12 cellular contexts compared by ENCODE assay signal in the genomic region with DNA sequence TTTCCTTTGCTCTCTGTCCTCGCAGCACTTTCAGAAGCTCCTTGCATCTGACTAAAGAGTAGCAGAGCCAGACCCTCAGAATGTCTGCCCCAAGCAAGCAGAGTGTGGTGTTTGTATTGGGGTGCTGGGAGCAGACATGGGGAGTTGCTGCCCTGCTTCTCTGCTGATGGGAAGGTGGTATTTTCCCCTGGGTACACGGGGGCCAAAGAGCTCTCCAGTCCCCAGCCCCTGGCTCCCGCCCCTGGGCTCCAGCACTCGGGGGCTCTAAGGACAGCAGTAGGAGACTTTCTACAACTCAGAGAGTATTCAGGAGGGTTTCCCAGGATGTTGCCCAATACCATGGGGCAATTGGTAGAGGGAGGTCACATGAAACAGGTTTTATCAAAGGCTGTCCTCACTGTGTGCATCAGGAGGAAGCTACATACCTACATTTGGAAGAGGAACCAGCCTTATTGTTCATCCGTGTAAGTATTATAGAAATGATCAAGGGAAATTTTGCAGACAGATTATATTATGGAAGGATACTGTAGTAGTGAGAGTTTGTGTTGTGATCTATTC. TPM values are rescaled to one million over a fixed set of nuclear protein-coding genes. Genes with fewer than 3 reads are reported as not detected.
DNase-seq lines count a peak whose midpoint lies in the region; ATAC-seq and TF ChIP-seq lines count a peak whose summit lies in the region.
"Had no signal": no experiment of that assay in that cellular context is flagged by ENCODE, and none has a peak within 500 bp of the region (broad histone marks: within the 10 kb centered on the region; RNA-seq: fewer than 3 reads in every experiment).

No MANE protein-coding gene starts in this region.

- peaks cover 92% of the 10 kb centered on the region for H3K36me3 Mint-ChIP-seq in activated naive CD4-positive, alpha-beta T cell treated with anti-CD3 and anti-CD28 coated beads, Interleukin-2, amount 10 ng/mL, durations not matched to agents 7 days and 5 days
- H3K36me3 Mint-ChIP-seq in activated B cell treated with CpG ODN at 0.5 μM for 24 hours (ENCODE audit: low read depth) (peaks cover 9% of the 10 kb centered on the region), endothelial cell (ENCODE audit: low read depth, unreplicated experiment) (no peaks in the 10 kb centered on the region)

- 85% methylated on average over 5 of the region's 5 CpGs for WGBS in thymus

- POLR2A ChIA-PET in activated B cell treated with CpG ODN at 0.5 μM for 24 hours (lab: Charles Lee), result interaction anchor here (0.8 to 5.9 kb wide), 8 partner anchors 8 to 59 kb away, joined by 3 to 52 read pairs (median 4); no protein-coding TSS in a partner anchor

- H3K27ac Mint-ChIP-seq in activated naive CD4-positive, alpha-beta T cell treated with anti-CD3 and anti-CD28 coated beads, Interleukin-2, amount 10 ng/mL, durations not matched to agents 7 days and 5 days, result peak overlapping the region; percentile 89
- H3K27ac Mint-ChIP-seq in activated B cell treated with CpG ODN at 0.5 μM for 24 hours, result peak overlapping the region; percentile 15
- peak overlapping the region; percentile 86 for H3K27ac Mint-ChIP-seq in endothelial cell (ENCODE audit: unreplicated experiment)

- peak overlapping the region; percentile 38 for H3K4me3 ChIP-seq in thymus (ENCODE audit: low read length)
- H3K4me3 ChIP-seq: breast epithelium had no signal

- TF ChIP-seq CTCF in activated B cell treated with CpG ODN at 0.5 μM for 24 hours (IDR thresholded peaks at IDR 0.05) (no peak), endothelial cell (IDR thresholded peaks at IDR 0.05; ENCODE audit: unreplicated experiment) (no peak)

- H3K9me3 ChIP-seq in thymus (ENCODE audit: control insufficient read depth), result no peaks in the 10 kb centered on the region
- H3K9me3 ChIP-seq: breast epithelium had no signal

- intact Hi-C loops in activated B cell treated with CpG ODN at 0.5 μM for 24 hours (cut with micrococcal nuclease), result no loop called here

- no peaks in the 10 kb centered on the region for H3K27me3 ChIP-seq in thymus (ENCODE audit: control insufficient read depth, insufficient read depth)
- H3K27me3 ChIP-seq: breast epithelium had no signal

- no peak for DNase-seq in activated naive CD4-positive, alpha-beta T cell treated with anti-CD3 and anti-CD28 coated beads, Interleukin-2, amount 10 ng/mL, durations not matched to agents 7 days and 5 days
- DNase-seq in activated naive CD4-positive, alpha-beta T cell (lab: John Stamatoyannopoulos, UW), result no peak
- DNase-seq in activated B cell treated with CpG ODN at 0.5 μM for 24 hours (no peak), endothelial cell (ENCODE audit: low spot score) (no peak), mucosa of gallbladder (ENCODE audit: low spot score) (no peak)
- DNase-seq in stimulated activated CD4-positive, alpha-beta T cell treated with anti-CD3 and anti-CD28 coated beads, Interleukin-4, amount 100 ng/mL, for 4 hours, result no peak
- DNase-seq: NCI-H1048, NCI-H446 treated with DMSO at 0.1 percent for 48 hours had no signal

- H3K4me1 ChIP-seq in thymus (ENCODE audit: control insufficient read depth, insufficient read depth, low read length), result peaks cover 60% of the 10 kb centered on the region

- peaks cover 96% of the 10 kb centered on the region for H3K4me1 Mint-ChIP-seq in activated naive CD4-positive, alpha-beta T cell treated with anti-CD3 and anti-CD28 coated beads, Interleukin-2, amount 10 ng/mL, durations not matched to agents 7 days and 5 days
- H3K4me1 Mint-ChIP-seq in activated B cell treated with CpG ODN at 0.5 μM for 24 hours (peaks cover 68% of the 10 kb centered on the region), endothelial cell (ENCODE audit: unreplicated experiment) (peaks cover 30% of the 10 kb centered on the region)

- peaks cover 68% of the 10 kb centered on the region for H3K36me3 ChIP-seq in thymus (ENCODE audit: control insufficient read depth, insufficient read depth)
- H3K36me3 ChIP-seq: breast epithelium had no signal

- ATAC-seq in activated B cell treated with CpG ODN at 0.5 μM for 24 hours (ENCODE audit: low read depth) (no peak), HG02610 (IDR thresholded peaks at IDR 0.05; ENCODE audit: unreplicated experiment) (no peak)

- H3K27me3 Mint-ChIP-seq in activated naive CD4-positive, alpha-beta T cell treated with anti-CD3 and anti-CD28 coated beads, Interleukin-2, amount 10 ng/mL, durations not matched to agents 7 days and 5 days, result no peaks in the 10 kb centered on the region
- H3K27me3 Mint-ChIP-seq in activated B cell treated with CpG ODN at 0.5 μM for 24 hours (no peaks in the 10 kb centered on the region), endothelial cell (ENCODE audit: unreplicated experiment) (no peaks in the 10 kb centered on the region)

- H3K9me3 Mint-ChIP-seq in activated naive CD4-positive, alpha-beta T cell treated with anti-CD3 and anti-CD28 coated beads, Interleukin-2, amount 10 ng/mL, durations not matched to agents 7 days and 5 days, result no peaks in the 10 kb centered on the region
- H3K9me3 Mint-ChIP-seq in activated B cell treated with CpG ODN at 0.5 μM for 24 hours (no peaks in the 10 kb centered on the region), endothelial cell (ENCODE audit: unreplicated experiment) (no peaks in the 10 kb centered on the region)

- H3K27ac ChIP-seq in thymus (ENCODE audit: low read depth), result peak overlapping the region; percentile 83
- H3K27ac ChIP-seq: epithelial cell of prostate had no signal

- H3K4me3 Mint-ChIP-seq in activated naive CD4-positive, alpha-beta T cell treated with anti-CD3 and anti-CD28 coated beads, Interleukin-2, amount 10 ng/mL, durations not matched to agents 7 days and 5 days, result peak overlapping the region; percentile 71
- no peak overlapping the region for H3K4me3 Mint-ChIP-seq in activated B cell treated with CpG ODN at 0.5 μM for 24 hours
- no peak overlapping the region for H3K4me3 Mint-ChIP-seq in endothelial cell (ENCODE audit: unreplicated experiment)

- CTCF ChIA-PET in activated naive CD4-positive, alpha-beta T cell treated with anti-CD3 and anti-CD28 coated beads, Interleukin-2, amount 10 ng/mL, durations not matched to agents 7 days and 5 days (lab: Charles Lee), result interaction anchor here (0.7 to 3.6 kb wide), 10 partner anchors 12 to 815 kb away, joined by 3 to 18 read pairs (median 4); no protein-coding TSS in a partner anchor
- CTCF ChIA-PET in activated B cell treated with CpG ODN at 0.5 μM for 24 hours (lab: Charles Lee), result interaction anchor here (1.0 to 1.9 kb wide), 5 partner anchors 8 to 61 kb away, joined by 3 to 6 read pairs (median 4); no protein-coding TSS in a partner anchor

RNA-seq across cellular contexts. Expression of a gene that starts 50.3 kb away (rescaled TPM):
- total RNA-seq in activated B cell treated with CpG ODN at 0.5 μM for 24 hours (123 and 139 TPM in 2 replicates), endothelial cell (ENCODE audit: unreplicated experiment) (250 TPM), mucosa of gallbladder (235 TPM)
- 237 TPM for polyA plus RNA-seq in thymus

RNA-seq across cellular contexts. Expression of a gene that starts 59.4 kb away (rescaled TPM):
- total RNA-seq in activated B cell treated with CpG ODN at 0.5 μM for 24 hours (12.1 and 13.0 TPM in 2 replicates), endothelial cell (ENCODE audit: unreplicated experiment) (77.7 TPM), mucosa of gallbladder (77.2 TPM)
- polyA plus RNA-seq in thymus, result 9.3 TPM

Comparison
In these comparisons a context has a peak if more than half of its experiments do, and no peak if none do; other contexts are left out.
1. H3K27ac Mint-ChIP-seq: peak in every context shown above with its lines; median percentile 89 in activated naive CD4-positive, alpha-beta T cell treated with anti-CD3 and anti-CD28 coated beads, Interleukin-2, amount 10 ng/mL, durations not matched to agents 7 days and 5 days; 86 in endothelial cell; 15 in activated B cell treated with CpG ODN at 0.5 μM for 24 hours.